ENCODE assay signal across 21 cellular contexts in the genomic region with DNA sequence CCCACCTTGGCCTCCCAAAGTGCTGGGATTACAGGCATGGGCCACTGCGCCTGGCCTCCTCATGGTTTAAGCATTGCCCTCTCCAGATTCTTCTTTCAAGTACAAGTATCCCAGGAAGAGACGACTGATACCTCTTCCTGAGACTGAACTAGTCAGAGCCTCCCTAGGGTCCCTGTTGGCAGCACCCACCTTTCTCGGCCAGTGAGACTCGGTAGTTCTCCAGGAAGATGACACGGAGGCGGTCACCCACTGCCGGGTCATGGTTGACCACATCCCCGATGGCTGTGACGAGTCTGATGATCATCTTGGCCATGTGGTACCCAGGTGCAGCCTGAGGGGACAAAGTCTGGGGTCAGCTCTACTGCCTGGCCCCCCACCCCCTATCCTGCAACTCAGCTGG. TPM values are rescaled to one million over a fixed set of nuclear protein-coding genes. Genes with fewer than 3 reads are reported as not detected.
DNase-seq lines count a peak whose midpoint lies in the region; ATAC-seq and TF ChIP-seq lines count a peak whose summit lies in the region.
"Had no signal": no experiment of that assay in that cellular context is flagged by ENCODE, and none has a peak within 500 bp of the region (broad histone marks: within the 10 kb centered on the region; RNA-seq: fewer than 3 reads in every experiment).

No MANE protein-coding gene starts in this region.

- H2AFZ ChIP-seq in neuronal stem cell (ENCODE audit: low read length), result no peak overlapping the region
- H2AFZ ChIP-seq: GM23248 had no signal

- H3K27ac ChIP-seq in neuronal stem cell (replicated peaks; ENCODE audit: low read length), result no peak overlapping the region
- H3K27ac ChIP-seq: 22Rv1, GM23248, KMS-11 had no signal

- no peak for TF ChIP-seq POLR2A in GM18505 (IDR thresholded peaks at IDR 0.05; ENCODE audit: borderline replicate concordance, extremely low read depth, insufficient read depth, insufficient read length)

- no peak overlapping the region for H3K9ac ChIP-seq in neuronal stem cell (ENCODE audit: low read depth, low read length, poor library complexity)
- H3K9ac ChIP-seq: GM23248, KMS-11 had no signal

- peaks cover 2 to 10% of the 10 kb centered on the region in 2 donors for H3K4me1 ChIP-seq in neuronal stem cell (ENCODE audit: control insufficient read depth in 2 of 2, insufficient read depth in 1 of 2, low read depth in 1 of 2, low read length in 2 of 2)

- no peak overlapping the region for H2BK5ac ChIP-seq in neuronal stem cell (ENCODE audit: low read length)

- no peak overlapping the region for H4K8ac ChIP-seq in neuronal stem cell (ENCODE audit: low read depth, low read length)

- no peak overlapping the region for H2BK12ac ChIP-seq in neuronal stem cell (ENCODE audit: low read length)

- no peaks in the 10 kb centered on the region for H3K36me3 ChIP-seq in neuronal stem cell (replicated peaks in 1 of 2; ENCODE audit: control insufficient read depth in 2 of 2, insufficient read depth in 2 of 2, low read length in 2 of 2)

- DNase-seq in T-helper 2 cell treated with Interferon-gamma antibody and Interleukin-4, amounts not matched to agents 5 μg/mL and 100 μg/mL, for 36 hours (ENCODE audit: low spot score), result no peak
- DNase-seq in T-helper 2 cell (no peak), T-cell (no peak), neuronal stem cell (ENCODE audit: low spot score) (no peak), middle frontal gyrus (ENCODE audit: extremely low spot score, low spot score) (no peak)
- DNase-seq: GF-D8, GM23248, NCI-H1436, NCI-H2029, NCI-H2171 treated with DMSO at 0.1 percent for 48 hours, NCI-H446 treated with DMSO at 0.1 percent for 48 hours, NCI-H748 treated with DMSO at 0.1 percent for 48 hours, SIG-M5 had no signal

- no peak overlapping the region for H2BK15ac ChIP-seq in neuronal stem cell (ENCODE audit: low read length)

- H3K27me3 Mint-ChIP-seq in T-helper 2 cell treated with Interferon-gamma antibody and Interleukin-4, amounts not matched to agents 5 μg/mL and 100 μg/mL, for 36 hours (ENCODE audit: low read depth), result no peaks in the 10 kb centered on the region
- H3K27me3 Mint-ChIP-seq in T-cell, result no peaks in the 10 kb centered on the region
- no peaks in the 10 kb centered on the region for H3K27me3 Mint-ChIP-seq in stimulated activated memory B cell treated with anti-CD40 and anti-IgM and Interleukin-4, amounts not matched to agents 10 μg/mL and 1 μg/mL and 100 μg/mL, for 72 hours

- no peak overlapping the region for H3K4me3 ChIP-seq in neuronal stem cell (ENCODE audit: low read length in 2 of 2)
- H3K4me3 ChIP-seq: GM23248 had no signal

- no CpG with 5 or more reads among the region's 9 CpGs for WGBS in neuronal stem cell (ENCODE audit: extremely low coverage in 2 of 2, insufficient read length in 2 of 2, insufficient replicate concordance in 1 of 2), 2 donors

- H3K18ac ChIP-seq in neuronal stem cell (ENCODE audit: low read length), result peak overlapping the region; percentile 16

- peaks cover 4% of the 10 kb centered on the region for H3K79me1 ChIP-seq in neuronal stem cell (ENCODE audit: low read depth, low read length)

- peak overlapping the region; percentile 43 for H3K23ac ChIP-seq in neuronal stem cell (ENCODE audit: low read depth, low read length, poor library complexity)

- H3K27ac Mint-ChIP-seq in T-helper 2 cell treated with Interferon-gamma antibody and Interleukin-4, amounts not matched to agents 5 μg/mL and 100 μg/mL, for 36 hours, result peak overlapping the region; percentile 23
- H3K27ac Mint-ChIP-seq in T-cell, result peak overlapping the region; percentile 89 to 90
- peak overlapping the region; percentile 38 for H3K27ac Mint-ChIP-seq in stimulated activated memory B cell treated with anti-CD40 and anti-IgM and Interleukin-4, amounts not matched to agents 10 μg/mL and 1 μg/mL and 100 μg/mL, for 72 hours

- POLR2A ChIA-PET in T-cell (lab: Charles Lee), result interaction anchor here in 1 of 2 donors (1.4 kb wide), 1 partner anchor 21 kb away, joined by 3 read pairs; no protein-coding TSS in a partner anchor

- H2AK5ac ChIP-seq in neuronal stem cell (ENCODE audit: low read depth, low read length), result peak overlapping the region; percentile 65

- peak overlapping the region; percentile 13 for H3K4ac ChIP-seq in neuronal stem cell (ENCODE audit: low read length)

- no peak overlapping the region for H3K4me2 ChIP-seq in neuronal stem cell (ENCODE audit: insufficient read depth, low read length, poor library complexity, severe bottlenecking)
- H3K4me2 ChIP-seq: KMS-11 had no signal

- H3K9me3 Mint-ChIP-seq in T-helper 2 cell treated with Interferon-gamma antibody and Interleukin-4, amounts not matched to agents 5 μg/mL and 100 μg/mL, for 36 hours, result no peaks in the 10 kb centered on the region
- no peaks in the 10 kb centered on the region for H3K9me3 Mint-ChIP-seq in T-cell
- no peaks in the 10 kb centered on the region for H3K9me3 Mint-ChIP-seq in stimulated activated memory B cell treated with anti-CD40 and anti-IgM and Interleukin-4, amounts not matched to agents 10 μg/mL and 1 μg/mL and 100 μg/mL, for 72 hours

- ATAC-seq in T-cell (replicated peaks in 1 of 4) (no peak), HG03457 (IDR thresholded peaks at IDR 0.05; ENCODE audit: unreplicated experiment) (no peak), GM18505 (IDR thresholded peaks at IDR 0.05; ENCODE audit: unreplicated experiment) (no peak)
- no peak for ATAC-seq in stimulated activated memory B cell treated with anti-CD40 and anti-IgM and Interleukin-4, amounts not matched to agents 10 μg/mL and 1 μg/mL and 100 μg/mL, for 72 hours

- H3K4me1 Mint-ChIP-seq in T-helper 2 cell treated with Interferon-gamma antibody and Interleukin-4, amounts not matched to agents 5 μg/mL and 100 μg/mL, for 36 hours (ENCODE audit: low read depth), result peaks cover 12% of the 10 kb centered on the region
- peaks cover 27 to 43% (median 38%) of the 10 kb centered on the region in 3 donors for H3K4me1 Mint-ChIP-seq in T-cell
- peaks cover 47% of the 10 kb centered on the region for H3K4me1 Mint-ChIP-seq in stimulated activated memory B cell treated with anti-CD40 and anti-IgM and Interleukin-4, amounts not matched to agents 10 μg/mL and 1 μg/mL and 100 μg/mL, for 72 hours

- H2BK120ac ChIP-seq in neuronal stem cell (ENCODE audit: low read depth, low read length), result no peak overlapping the region

- H3K4me3 Mint-ChIP-seq in T-helper 2 cell treated with Interferon-gamma antibody and Interleukin-4, amounts not matched to agents 5 μg/mL and 100 μg/mL, for 36 hours, result no peak overlapping the region
- peak overlapping the region in 1 of 3 donors; percentile 52 for H3K4me3 Mint-ChIP-seq in T-cell
- H3K4me3 Mint-ChIP-seq in stimulated activated memory B cell treated with anti-CD40 and anti-IgM and Interleukin-4, amounts not matched to agents 10 μg/mL and 1 μg/mL and 100 μg/mL, for 72 hours, result no peak overlapping the region

- CTCF ChIA-PET in T-cell (lab: Charles Lee), result interaction anchor here in 1 of 2 donors (1.7 kb wide), 1 partner anchor 9 kb away, joined by 7 read pairs; a partner anchor contains a TSS

- H4K91ac ChIP-seq in neuronal stem cell (ENCODE audit: low read depth, low read length, poor library complexity), result no peak overlapping the region

- no peaks in the 10 kb centered on the region for H3K9me3 ChIP-seq in neuronal stem cell (replicated peaks in 1 of 2; ENCODE audit: control insufficient read depth in 2 of 2, insufficient read depth in 1 of 2, low read depth in 1 of 2, low read length in 2 of 2)

- peak overlapping the region; percentile 98 for H3K14ac ChIP-seq in neuronal stem cell (ENCODE audit: low read length)

- H3K27me3 ChIP-seq in neuronal stem cell (ENCODE audit: control insufficient read depth in 3 of 3, insufficient read depth in 3 of 3, low read depth in 1 of 3, low read length in 3 of 3), result peaks cover 0 to 10% (median 0%) of the 10 kb centered on the region in 3 experiments

- peaks cover 29% of the 10 kb centered on the region for H3K36me3 Mint-ChIP-seq in T-helper 2 cell treated with Interferon-gamma antibody and Interleukin-4, amounts not matched to agents 5 μg/mL and 100 μg/mL, for 36 hours (ENCODE audit: low read depth)
- H3K36me3 Mint-ChIP-seq in T-cell, result peaks cover 17% of the 10 kb centered on the region
- H3K36me3 Mint-ChIP-seq in stimulated activated memory B cell treated with anti-CD40 and anti-IgM and Interleukin-4, amounts not matched to agents 10 μg/mL and 1 μg/mL and 100 μg/mL, for 72 hours, result peaks cover 37% of the 10 kb centered on the region

RNA-seq across cellular contexts. Expression of a gene that starts 7.2 kb away (rescaled TPM):
- 100 to 1,000 TPM; 574 to 767 (median 656) TPM for total RNA-seq in T-cell
- polyA plus RNA-seq in neuronal stem cell (2013, experiment 1 of 2), result 1.3 TPM
- polyA plus RNA-seq in neuronal stem cell (2013, experiment 2 of 2), result 1.4 TPM
- total RNA-seq: GM23248, RPMI7951 had no signal

RNA-seq across cellular contexts. Expression of a gene that starts 8.6 kb away (rescaled TPM):
- 10 to 100 TPM in 1 of 5 donors, 1 to 10 TPM in 4; 7.4 to 34.7 (median 8.5) TPM for total RNA-seq in T-cell
- 1.3 TPM for polyA plus RNA-seq in neuronal stem cell (2013, experiment 1 of 2)
- 1.3 TPM for polyA plus RNA-seq in neuronal stem cell (2013, experiment 2 of 2)
- total RNA-seq: GM23248, RPMI7951 had no signal
- polyA plus RNA-seq: GM23248 had no signal

RNA-seq across cellular contexts. Expression of a gene that starts 27.2 kb away (rescaled TPM):
- total RNA-seq in T-cell, result 1,000 to 10,000 TPM in 2 of 5 donors, 100 to 1,000 TPM in 3; 670 to 1,510 (median 732) TPM
- polyA plus RNA-seq in neuronal stem cell (2013, experiment 1 of 2), result 214 TPM
- polyA plus RNA-seq in neuronal stem cell (2013, experiment 2 of 2), result 215 TPM

RNA-seq across cellular contexts. Expression of a gene that starts 28.1 kb away (rescaled TPM):
- under 1 TPM in 3 of 5 donors, not detected in 2; 0.43 to 0.70 (median 0.47) TPM for total RNA-seq in T-cell
- 33.3 TPM for polyA plus RNA-seq in neuronal stem cell (2013, experiment 1 of 2)
- 33.6 TPM for polyA plus RNA-seq in neuronal stem cell (2013, experiment 2 of 2)
- total RNA-seq: M059J had no signal
- polyA plus RNA-seq: AG04450 had no signal

RNA-seq across cellular contexts. Expression of a gene that starts 51.9 kb away (rescaled TPM):
- total RNA-seq in T-cell, result 100 to 1,000 TPM in 3 of 5 donors, 10 to 100 TPM in 2; 80.9 to 131 (median 102) TPM
- polyA plus RNA-seq in neuronal stem cell (2013, experiment 1 of 2), result 11.1 TPM
- 11.6 TPM for polyA plus RNA-seq in neuronal stem cell (2013, experiment 2 of 2)

Comparison
In these comparisons a context has a peak if more than half of its experiments do, and no peak if none do; other contexts are left out.
1. H3K27ac Mint-ChIP-seq: peak in every context shown above with its lines; median percentile 90 in T-cell; 38 in stimulated activated memory B cell treated with anti-CD40 and anti-IgM and Interleukin-4, amounts not matched to agents 10 μg/mL and 1 μg/mL and 100 μg/mL, for 72 hours; 23 in T-helper 2 cell treated with Interferon-gamma antibody and Interleukin-4, amounts not matched to agents 5 μg/mL and 100 μg/mL, for 36 hours.